ENCODE assay signal across 8 cellular contexts in the genomic region with DNA sequence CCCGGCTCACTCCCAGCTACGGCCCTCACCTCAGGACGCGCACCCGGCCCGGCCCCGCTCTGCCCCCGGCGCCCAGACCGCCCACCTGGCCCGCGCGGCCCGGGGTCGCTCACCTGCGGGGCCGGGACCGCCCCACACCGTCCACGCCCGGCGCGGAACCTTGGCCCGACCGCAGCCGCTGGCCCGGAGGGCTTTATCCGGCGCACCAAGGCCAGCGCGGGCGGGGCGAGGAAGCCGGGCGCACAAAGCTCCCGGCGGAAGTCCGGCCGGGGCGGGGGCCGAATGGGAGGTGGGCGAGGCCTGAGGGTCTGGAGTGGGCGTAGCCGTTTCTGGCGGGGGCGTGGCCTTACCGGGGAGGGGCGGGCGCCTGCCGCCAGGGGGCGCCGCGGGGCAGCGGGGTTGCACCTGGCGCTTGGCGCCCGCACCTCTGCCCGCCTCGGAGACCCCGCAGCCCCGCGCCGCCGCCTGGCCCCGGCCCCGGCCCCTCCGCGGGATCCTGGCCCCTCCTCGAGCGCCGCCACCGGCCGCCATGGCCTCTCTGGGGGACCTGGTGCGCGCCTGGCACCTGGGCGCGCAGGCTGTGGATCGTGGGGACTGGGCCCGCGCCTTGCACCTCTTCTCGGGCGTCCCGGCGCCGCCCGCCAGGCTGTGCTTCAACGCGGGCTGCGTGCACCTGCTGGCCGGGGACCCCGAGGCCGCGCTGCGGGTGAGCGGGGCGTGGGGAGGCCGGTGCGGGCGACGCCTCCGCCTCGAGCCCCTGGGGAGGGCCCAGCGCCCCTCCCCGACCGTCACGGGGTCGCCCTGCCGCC. TPM values are rescaled to one million over a fixed set of nuclear protein-coding genes. Genes with fewer than 3 reads are reported as not detected.
DNase-seq lines count a peak whose midpoint lies in the region; ATAC-seq and TF ChIP-seq lines count a peak whose summit lies in the region.

A gene with protein sequence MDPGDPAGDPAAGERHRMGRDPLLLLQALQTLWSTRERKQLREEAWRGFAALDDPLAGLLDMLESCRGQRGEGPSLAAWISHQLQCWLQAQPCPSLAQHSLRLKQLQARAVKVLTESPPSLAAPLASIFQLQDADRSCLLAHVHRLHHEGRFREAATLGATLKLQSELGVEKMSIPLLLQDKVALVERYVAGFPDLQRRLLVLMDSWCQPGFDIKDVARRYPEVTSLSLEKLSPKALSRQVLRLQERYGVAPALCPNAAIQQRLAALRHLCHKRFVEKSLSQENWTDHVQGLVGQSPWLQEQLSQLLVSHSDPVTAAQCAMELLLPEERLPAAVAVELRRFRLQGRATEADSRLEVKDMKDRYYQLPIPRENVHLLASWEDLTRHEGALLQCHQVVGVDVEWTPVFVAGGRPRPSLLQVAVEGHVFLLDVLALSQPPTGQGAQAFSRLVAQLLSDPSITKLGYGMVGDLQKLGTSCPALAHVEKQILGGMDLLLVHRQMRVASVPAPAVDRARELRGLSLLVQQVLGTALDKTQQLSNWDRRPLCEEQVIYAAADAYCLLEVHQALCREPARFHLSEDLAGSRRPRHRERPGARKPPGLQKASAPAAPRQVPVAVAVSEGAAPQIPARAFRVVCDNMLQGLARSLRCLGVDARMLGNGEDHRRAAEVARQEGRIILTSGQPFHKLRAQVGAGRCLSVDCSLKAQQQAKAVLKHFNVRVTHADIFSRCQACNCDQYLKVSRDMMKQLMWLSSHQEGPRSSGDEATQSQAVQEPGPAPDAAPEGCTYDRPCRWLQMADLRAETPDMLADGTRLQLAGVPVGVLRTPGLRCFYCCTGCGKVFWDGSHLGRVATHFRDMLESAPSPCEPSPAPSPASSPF (minus strand): TSS at position 162 of the 809 bp plus-strand sequence. CDS start 27,805 bp downstream, outside the sequence.
A gene with protein sequence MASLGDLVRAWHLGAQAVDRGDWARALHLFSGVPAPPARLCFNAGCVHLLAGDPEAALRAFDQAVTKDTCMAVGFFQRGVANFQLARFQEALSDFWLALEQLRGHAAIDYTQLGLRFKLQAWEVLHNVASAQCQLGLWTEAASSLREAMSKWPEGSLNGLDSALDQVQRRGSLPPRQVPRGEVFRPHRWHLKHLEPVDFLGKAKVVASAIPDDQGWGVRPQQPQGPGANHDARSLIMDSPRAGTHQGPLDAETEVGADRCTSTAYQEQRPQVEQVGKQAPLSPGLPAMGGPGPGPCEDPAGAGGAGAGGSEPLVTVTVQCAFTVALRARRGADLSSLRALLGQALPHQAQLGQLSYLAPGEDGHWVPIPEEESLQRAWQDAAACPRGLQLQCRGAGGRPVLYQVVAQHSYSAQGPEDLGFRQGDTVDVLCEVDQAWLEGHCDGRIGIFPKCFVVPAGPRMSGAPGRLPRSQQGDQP (plus strand): TSS at position 393 of the 809 bp plus-strand sequence. CDS start 137 bp downstream, at position 530.

- H3K9me2 ChIP-seq in neural cell (ENCODE audit: insufficient read depth, low read length), result no peaks in the 10 kb centered on the region

- H3K27ac Mint-ChIP-seq in stimulated activated naive CD8-positive, alpha-beta T cell treated with anti-CD3 and anti-CD28 coated beads, Interleukin-15, Interleukin-2, amounts not matched to agents 100 ng/mL and 50 ng/mL, for 24 hours, result peak within 1 kb of the TSS; percentile 63

- TF ChIP-seq RAD21 in neural cell (conservative IDR thresholded peaks at IDR 0.05), result no peak

- H3K27me3 ChIP-seq in neural cell (ENCODE audit: insufficient read depth, low read depth, low read length), result no peaks in the 10 kb centered on the region

- no peaks in the 10 kb centered on the region for H3K9me3 ChIP-seq in neural cell (ENCODE audit: low read length)

- no peaks in the 10 kb centered on the region for H3K9me3 Mint-ChIP-seq in stimulated activated naive CD8-positive, alpha-beta T cell treated with anti-CD3 and anti-CD28 coated beads, Interleukin-15, Interleukin-2, amounts not matched to agents 100 ng/mL and 50 ng/mL, for 24 hours

- H3F3A ChIP-seq in neural cell (ENCODE audit: insufficient read depth, low read length, poor library complexity, severe bottlenecking), result no peaks in the 10 kb centered on the region

- no peaks in the 10 kb centered on the region for H3K27me3 Mint-ChIP-seq in stimulated activated naive CD8-positive, alpha-beta T cell treated with anti-CD3 and anti-CD28 coated beads, Interleukin-15, Interleukin-2, amounts not matched to agents 100 ng/mL and 50 ng/mL, for 24 hours

- H3K79me2 ChIP-seq in neural cell (replicated peaks; ENCODE audit: insufficient read depth, low read length), result peaks cover 16% of the 10 kb centered on the region

- no peak for TF ChIP-seq EP300 in neural cell (conservative IDR thresholded peaks at IDR 0.05; ENCODE audit: poor library complexity, severe bottlenecking)

- peak within 1 kb of the TSS; percentile 82 for H3K4me3 ChIP-seq in neural cell (ENCODE audit: low read length)

- no peaks in the 10 kb centered on the region for H3K36me3 Mint-ChIP-seq in stimulated activated naive CD8-positive, alpha-beta T cell treated with anti-CD3 and anti-CD28 coated beads, Interleukin-15, Interleukin-2, amounts not matched to agents 100 ng/mL and 50 ng/mL, for 24 hours (ENCODE audit: low read depth)

- H2AFZ ChIP-seq in neural cell (ENCODE audit: low read depth, low read length), result peak within 1 kb of the TSS; percentile 63

- peak within 1 kb of the TSS; percentile 95 for H3K4me2 ChIP-seq in neural cell (ENCODE audit: low read length)

- DNase-seq in EH (ENCODE audit: low read depth), result peak; percentile 89
- DNase-seq in Kasumi-1 (lab: John Stamatoyannopoulos, UW), result peak; percentile 79 to 85
- DNase-seq in RPMI8226, result peak; percentile 99
- peak; percentile 91 for DNase-seq in activated T-helper 9 cell treated with anti-CD3 and anti-CD28 coated beads, Interleukin-2, amount 50 U/mL, for 16 hours (ENCODE audit: low read depth)
- peak; percentile 81 for DNase-seq in fibroblast of the conjunctiva (ENCODE audit: low read depth)

- H3K9ac ChIP-seq in neural cell (ENCODE audit: low read length), result peak within 1 kb of the TSS; percentile 70

- peak within 1 kb of the TSS; percentile 89 for H3K4me3 Mint-ChIP-seq in stimulated activated naive CD8-positive, alpha-beta T cell treated with anti-CD3 and anti-CD28 coated beads, Interleukin-15, Interleukin-2, amounts not matched to agents 100 ng/mL and 50 ng/mL, for 24 hours

- H4K20me1 ChIP-seq in neural cell (ENCODE audit: insufficient read depth), result no peaks in the 10 kb centered on the region

- H3K27ac ChIP-seq in neural cell (ENCODE audit: low read length), result no peak within 1 kb of the TSS

- peak; percentile 64 for TF ChIP-seq CTCF in neural cell (IDR thresholded peaks at IDR 0.05; ENCODE audit: poor library complexity, severe bottlenecking)

- peaks cover 18% of the 10 kb centered on the region for H3K4me1 Mint-ChIP-seq in stimulated activated naive CD8-positive, alpha-beta T cell treated with anti-CD3 and anti-CD28 coated beads, Interleukin-15, Interleukin-2, amounts not matched to agents 100 ng/mL and 50 ng/mL, for 24 hours (ENCODE audit: low read depth)

- ATAC-seq in GM21825 (IDR thresholded peaks at IDR 0.05; ENCODE audit: unreplicated experiment), result peak; percentile 84

- H3K36me3 ChIP-seq in neural cell (ENCODE audit: insufficient read depth, low read length), result no peaks in the 10 kb centered on the region

TF ChIP-seq in neural cell, 6 proteins besides CTCF, POLR2A, EP300 and RAD21:
- TF ChIP-seq POLR2AphosphoS5 (IDR thresholded peaks at IDR 0.05) (peak; percentile 33), SMC3 (conservative IDR thresholded peaks at IDR 0.05; ENCODE audit: poor library complexity) (peak; percentile 13), MXI1 (conservative IDR thresholded peaks at IDR 0.05; ENCODE audit: poor library complexity, severe bottlenecking) (peak; percentile 56), TAF1 (IDR thresholded peaks at IDR 0.05; ENCODE audit: low read depth) (peak; percentile 43), EZH2 (IDR thresholded peaks at IDR 0.05; ENCODE audit: borderline replicate concordance, insufficient read depth, low read length, poor library complexity, severe bottlenecking) (no peak)
- TF ChIP-seq, protein P1, sequence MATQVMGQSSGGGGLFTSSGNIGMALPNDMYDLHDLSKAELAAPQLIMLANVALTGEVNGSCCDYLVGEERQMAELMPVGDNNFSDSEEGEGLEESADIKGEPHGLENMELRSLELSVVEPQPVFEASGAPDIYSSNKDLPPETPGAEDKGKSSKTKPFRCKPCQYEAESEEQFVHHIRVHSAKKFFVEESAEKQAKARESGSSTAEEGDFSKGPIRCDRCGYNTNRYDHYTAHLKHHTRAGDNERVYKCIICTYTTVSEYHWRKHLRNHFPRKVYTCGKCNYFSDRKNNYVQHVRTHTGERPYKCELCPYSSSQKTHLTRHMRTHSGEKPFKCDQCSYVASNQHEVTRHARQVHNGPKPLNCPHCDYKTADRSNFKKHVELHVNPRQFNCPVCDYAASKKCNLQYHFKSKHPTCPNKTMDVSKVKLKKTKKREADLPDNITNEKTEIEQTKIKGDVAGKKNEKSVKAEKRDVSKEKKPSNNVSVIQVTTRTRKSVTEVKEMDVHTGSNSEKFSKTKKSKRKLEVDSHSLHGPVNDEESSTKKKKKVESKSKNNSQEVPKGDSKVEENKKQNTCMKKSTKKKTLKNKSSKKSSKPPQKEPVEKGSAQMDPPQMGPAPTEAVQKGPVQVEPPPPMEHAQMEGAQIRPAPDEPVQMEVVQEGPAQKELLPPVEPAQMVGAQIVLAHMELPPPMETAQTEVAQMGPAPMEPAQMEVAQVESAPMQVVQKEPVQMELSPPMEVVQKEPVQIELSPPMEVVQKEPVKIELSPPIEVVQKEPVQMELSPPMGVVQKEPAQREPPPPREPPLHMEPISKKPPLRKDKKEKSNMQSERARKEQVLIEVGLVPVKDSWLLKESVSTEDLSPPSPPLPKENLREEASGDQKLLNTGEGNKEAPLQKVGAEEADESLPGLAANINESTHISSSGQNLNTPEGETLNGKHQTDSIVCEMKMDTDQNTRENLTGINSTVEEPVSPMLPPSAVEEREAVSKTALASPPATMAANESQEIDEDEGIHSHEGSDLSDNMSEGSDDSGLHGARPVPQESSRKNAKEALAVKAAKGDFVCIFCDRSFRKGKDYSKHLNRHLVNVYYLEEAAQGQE (IDR thresholded peaks at IDR 0.05; ENCODE audit: borderline replicate concordance), result no peak

RNA-seq across cellular contexts. Expression of the first gene that starts in this region (rescaled TPM):
- 32.9 and 51.3 TPM in 2 replicates for polyA plus RNA-seq in neural cell
- polyA minus RNA-seq in neural cell, result 10.4 and 11.0 TPM in 2 replicates

RNA-seq across cellular contexts. Expression of the second gene that starts in this region (rescaled TPM):
- 1.7 and 3.4 TPM in 2 replicates for polyA plus RNA-seq in neural cell
- 0.58 and 0.73 TPM in 2 replicates for polyA minus RNA-seq in neural cell
